Comparison of ENCODE assay signal across 8 cellular contexts in genomic region chr7:23247602-23248335, GRCh38. TPM values are rescaled to one million over a fixed set of nuclear protein-coding genes. Genes with fewer than 3 reads are reported as not detected.
A peak's percentile ranks its signal among the peaks of the same experiment; 100 is the strongest.
DNase-seq lines count a peak whose midpoint lies in the region; ATAC-seq and TF ChIP-seq lines count a peak whose summit lies in the region.

No MANE protein-coding gene starts in this region.

- no peak overlapping the region for H3K9ac ChIP-seq in HUES6 (ENCODE audit: low read length)
- H3K9ac ChIP-seq in duodenal mucosa (ENCODE audit: low read depth in 1 of 2, low read length in 2 of 2) = peak overlapping the region in 1 of 2 donors; percentile 33

- peaks cover 9% of the 10 kb centered on the region for H3K4me1 ChIP-seq in ACC112 (ENCODE audit: control insufficient read depth, insufficient read depth, low read length, unreplicated experiment)
- peaks cover 15% of the 10 kb centered on the region for H3K4me1 ChIP-seq in HUES6 (ENCODE audit: control insufficient read depth, insufficient read depth, low read length)
- no peaks in the 10 kb centered on the region for H3K4me1 ChIP-seq in duodenal mucosa (ENCODE audit: control insufficient read depth in 1 of 2, insufficient read depth in 2 of 2, low read length in 2 of 2)

- H3K4me3 ChIP-seq in ACC112 (ENCODE audit: low read depth, low read length) = peak overlapping the region; percentile 86
- H3K4me3 ChIP-seq in HUES6 (ENCODE audit: low read depth, low read length) = peak overlapping the region; percentile 47; the same call in 1 of the 2 replicates
- H3K4me3 ChIP-seq in duodenal mucosa (ENCODE audit: low read depth in 1 of 2, low read length in 2 of 2) = peak overlapping the region; percentile 51 to 56

- ATAC-seq in activated CD4-positive, CD25-positive, alpha-beta regulatory T cell treated with anti-CD3 and anti-CD28 coated beads, Interleukin-2, amount 50 U/mL, for 24 hours = no peak
- no peak for ATAC-seq in naive thymus-derived CD8-positive, alpha-beta T cell

- H3K36me3 ChIP-seq in ACC112 (ENCODE audit: insufficient read depth, low read length) (peaks cover 35% of the 10 kb centered on the region), HUES6 (ENCODE audit: control insufficient read depth, insufficient read depth, low read length) (no peaks in the 10 kb centered on the region), duodenal mucosa (ENCODE audit: control insufficient read depth in 1 of 2, insufficient read depth in 2 of 2, low read length in 2 of 2) (no peaks in the 10 kb centered on the region)

- H3K9me3 ChIP-seq in HUES6 (ENCODE audit: control insufficient read depth, insufficient read depth, low read depth, low read length) = peaks cover 2% of the 10 kb centered on the region; the same call in 1 of the 2 replicates
- H3K9me3 ChIP-seq in duodenal mucosa (ENCODE audit: control insufficient read depth in 1 of 2, low read length in 2 of 2) = no peaks in the 10 kb centered on the region

- peak overlapping the region; percentile 24 for H3K4me3 Mint-ChIP-seq in mesothelial cell of epicardium
- H3K4me3 Mint-ChIP-seq in naive thymus-derived CD8-positive, alpha-beta T cell = peak overlapping the region in 4 of 10 donors; percentile 26 to 62 (median 37)

- H3K27ac ChIP-seq in ACC112 (ENCODE audit: low read depth, low read length) = peak overlapping the region; percentile 68
- no peak overlapping the region for H3K27ac ChIP-seq in HUES6 (ENCODE audit: low read depth, low read length)
- no peak overlapping the region for H3K27ac ChIP-seq in duodenal mucosa (ENCODE audit: low read depth, low read length)

- H2AFZ ChIP-seq in ACC112 (ENCODE audit: low read length, unreplicated experiment) = peak overlapping the region; percentile 98

- H3K4me1 Mint-ChIP-seq in mesothelial cell of epicardium = peaks cover 13% of the 10 kb centered on the region
- H3K4me1 Mint-ChIP-seq in naive thymus-derived CD8-positive, alpha-beta T cell = peaks cover 0 to 5% (median 3%) of the 10 kb centered on the region in 4 donors

- H3K27me3 ChIP-seq in ACC112 (ENCODE audit: insufficient read depth, low read length) (no peaks in the 10 kb centered on the region), HUES6 (ENCODE audit: control insufficient read depth, insufficient read depth, low read length) (peaks cover 16% of the 10 kb centered on the region; the same call in 1 of the 2 replicates), duodenal mucosa (ENCODE audit: control insufficient read depth in 1 of 2, insufficient read depth in 2 of 2, low read length in 2 of 2) (peaks cover 23 to 32% of the 10 kb centered on the region in 2 donors)

- H3K27me3 Mint-ChIP-seq in mesothelial cell of epicardium (ENCODE audit: low read depth) = peaks cover 8% of the 10 kb centered on the region
- peaks cover 36 to 86% (median 62%) of the 10 kb centered on the region in 5 donors for H3K27me3 Mint-ChIP-seq in naive thymus-derived CD8-positive, alpha-beta T cell

- no peak for TF ChIP-seq CTCF in mesothelial cell of epicardium (IDR thresholded peaks at IDR 0.05; ENCODE audit: unreplicated experiment)

- POLR2A ChIA-PET in naive thymus-derived CD8-positive, alpha-beta T cell (lab: Charles Lee) = no interaction called here

- H3K9me3 Mint-ChIP-seq in mesothelial cell of epicardium = peaks cover 35% of the 10 kb centered on the region
- peaks cover 3 to 17% (median 13%) of the 10 kb centered on the region in 9 donors for H3K9me3 Mint-ChIP-seq in naive thymus-derived CD8-positive, alpha-beta T cell

- DNase-seq in mesothelial cell of epicardium (ENCODE audit: low spot score in 2 of 2, unreplicated experiment in 2 of 2) (no peak), NCI-H2196 (lab: John Stamatoyannopoulos, UW; ENCODE audit: unreplicated experiment) (no peak), NCI-H82 (lab: John Stamatoyannopoulos, UW) (no peak)
- DNase-seq in naive thymus-derived CD8-positive, alpha-beta T cell = no peak

- no peak overlapping the region for H3K27ac Mint-ChIP-seq in mesothelial cell of epicardium
- H3K27ac Mint-ChIP-seq in naive thymus-derived CD8-positive, alpha-beta T cell = peak overlapping the region in 1 of 10 donors; percentile 29

- peaks cover 22% of the 10 kb centered on the region for H3K79me2 ChIP-seq in ACC112 (ENCODE audit: control insufficient read depth, insufficient read depth, low read length, unreplicated experiment)

- H3K36me3 Mint-ChIP-seq in mesothelial cell of epicardium = no peaks in the 10 kb centered on the region
- H3K36me3 Mint-ChIP-seq in naive thymus-derived CD8-positive, alpha-beta T cell = peaks cover 0 to 21% (median 10%) of the 10 kb centered on the region in 3 donors

RNA-seq across cellular contexts. Expression of gene GPNMB, which starts 1.2 kb away (rescaled TPM):
- 2.1 to 2.7 TPM (median 2.2 TPM) in 3 replicates for total RNA-seq in mesothelial cell of epicardium
- 1 to 10 TPM; 5.9 to 6.3 TPM for total RNA-seq in naive thymus-derived CD8-positive, alpha-beta T cell
- polyA plus RNA-seq in naive thymus-derived CD8-positive, alpha-beta T cell = not detected

RNA-seq across cellular contexts. Expression of gene MALSU1, which starts 51.4 kb away (rescaled TPM):
- 43.3 to 47.1 TPM (median 44.9 TPM) in 3 replicates for total RNA-seq in mesothelial cell of epicardium
- 10 to 100 TPM; 46.5 to 52.5 TPM for total RNA-seq in naive thymus-derived CD8-positive, alpha-beta T cell
- polyA plus RNA-seq in naive thymus-derived CD8-positive, alpha-beta T cell = 10 to 100 TPM; 47.6 to 71.6 (median 69.9) TPM
